Comparison of ENCODE assay signal across 18 cellular contexts in genomic region chr6:159456349-159456748, GRCh38.
"Had no signal": no experiment of that assay in that cellular context is flagged by ENCODE, and none has a peak within 500 bp of the region (broad histone marks: within the 10 kb centered on the region; RNA-seq: fewer than 3 reads in every experiment).

No MANE protein-coding gene starts in this region.

- H3K9me3 ChIP-seq: left lung, neutrophil, ovary, prostate gland, stomach, transverse colon, uterus had no signal

- H3K27me3 ChIP-seq: left lung, neutrophil, ovary, stomach, transverse colon, uterus had no signal

- H3K27ac ChIP-seq: left lung, neutrophil, ovary, prostate gland, stomach, transverse colon, uterus had no signal

- H3K36me3 ChIP-seq: left lung, neutrophil, ovary, prostate gland, stomach, transverse colon, uterus had no signal

- DNase-seq: activated CD4-positive, alpha-beta T cell treated with anti-CD3 and anti-CD28 coated beads for 4 hours; activated CD4-positive, alpha-beta T cell treated with anti-CD3 and anti-CD28 coated beads, Interleukin-2, amount 50 U/mL, for 48 hours; activated CD4-positive, CD25-positive, alpha-beta regulatory T cell; activated CD8-positive, alpha-beta memory T cell treated with anti-CD3 and anti-CD28 coated beads, Interleukin-2, amount 50 U/mL, for 48 hours; activated naive CD4-positive, alpha-beta T cell treated with anti-CD3 and anti-CD28 coated beads for 36 hours; activated naive CD8-positive, alpha-beta T cell treated with anti-CD3 and anti-CD28 coated beads, Interleukin-2, amount 10 ng/mL, durations not matched to agents 7 days and 5 days; activated T-cell treated with anti-CD3 and anti-CD28 coated beads, Interleukin-2, amount 50 U/mL, for 48 hours; erythroblast; left lung; ovary; stimulated activated CD4-positive, alpha-beta T cell treated with anti-CD3 and anti-CD28 coated beads, Interleukin-2, amount 100 ng/mL, for 24 hours; stomach; transverse colon; uterus had no signal

- ATAC-seq: left lung; stimulated activated effector memory CD8-positive, alpha-beta T cell treated with anti-CD3 and anti-CD28 coated beads, Interleukin-12 subunit alpha, Interleukin-12 subunit beta, amount 100 ng/mL, for 72 hours had no signal

- H3K4me1 ChIP-seq: left lung, prostate gland, stomach, transverse colon, uterus had no signal

- H3K4me3 ChIP-seq: left lung, ovary, prostate gland, skin epidermis, stomach, transverse colon, uterus had no signal
